In the genomic region with DNA sequence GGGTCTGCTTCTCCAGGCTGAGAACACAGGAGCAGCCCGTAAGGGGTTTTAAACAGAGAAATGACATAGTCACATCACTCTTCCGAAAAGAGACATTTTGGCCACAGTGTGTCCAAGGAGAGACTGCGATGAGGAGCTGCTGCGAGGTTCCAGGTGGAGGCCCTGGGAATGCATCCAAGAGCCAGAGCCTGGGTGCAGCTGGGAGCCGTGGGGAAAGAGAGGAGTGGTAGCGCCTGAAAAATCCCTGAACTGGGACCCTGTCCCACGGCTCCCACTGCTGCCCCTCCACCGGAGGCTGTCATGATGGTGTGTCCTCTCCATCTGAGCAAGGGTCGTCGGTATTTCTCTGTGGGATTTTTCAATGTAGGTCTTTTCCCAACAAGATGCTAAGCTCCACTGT, we compare ENCODE assay signal across 16 cellular contexts.
A peak's percentile ranks its signal among the peaks of the same experiment; 100 is the strongest.
DNase-seq lines count a peak whose midpoint lies in the region; TF ChIP-seq lines count a peak whose summit lies in the region.
"Had no signal": no experiment of that assay in that cellular context is flagged by ENCODE, and none has a peak within 500 bp of the region (broad histone marks: within the 10 kb centered on the region; RNA-seq: fewer than 3 reads in every experiment).

No MANE protein-coding gene starts in this region.

- H3K4me3 ChIP-seq in lower leg skin (ENCODE audit: low read depth, poor library complexity, severe bottlenecking): no peak overlapping the region
- no peak overlapping the region for H3K4me3 ChIP-seq in stomach
- H3K4me3 ChIP-seq: BLaER1 treated with 17β-estradiol and CSF1 and Interleukin-3, amounts not matched to agents 10 nM and 100 nM had no signal

- no peaks in the 10 kb centered on the region for H3K36me3 Mint-ChIP-seq in activated CD4-positive, alpha-beta memory T cell treated with anti-CD3 and anti-CD28 coated beads for 36 hours

- TF ChIP-seq POLR2A in lower leg skin (IDR thresholded peaks at IDR 0.05) (no peak), stomach (IDR thresholded peaks at IDR 0.05) (no peak)

- H3K4me1 Mint-ChIP-seq in activated CD4-positive, alpha-beta memory T cell treated with anti-CD3 and anti-CD28 coated beads for 36 hours (ENCODE audit: low read depth): peaks cover 11% of the 10 kb centered on the region

- H3K9me3 Mint-ChIP-seq in activated CD4-positive, alpha-beta memory T cell treated with anti-CD3 and anti-CD28 coated beads for 36 hours: no peaks in the 10 kb centered on the region

- DNase-seq in G401 (ENCODE audit: low spot score) (peak; percentile 63), cerebellar cortex (ENCODE audit: low spot score) (peak; percentile 58), lower leg skin (ENCODE audit: low spot score in 2 of 2) (peak; percentile 4 to 76), stomach (peak; percentile 14), NCI-H446 (lab: John Stamatoyannopoulos, UW) (no peak), COLO668 (lab: John Stamatoyannopoulos, UW; ENCODE audit: unreplicated experiment) (no peak)
- DNase-seq in activated CD4-positive, alpha-beta memory T cell treated with anti-CD3 and anti-CD28 coated beads for 36 hours: no peak
- DNase-seq: CD8-positive, alpha-beta memory T cell; KBM-7; NCI-H1105 treated with DMSO at 0.1 percent for 48 hours; NCI-H1694; NCI-H2081 treated with DMSO at 0.1 percent for 48 hours; NCI-H510A treated with DMSO at 0.1 percent for 48 hours; NCI-H774; SHP77 treated with DMSO at 0.1 percent for 48 hours had no signal

- no peak overlapping the region for H3K27ac ChIP-seq in stomach
- H3K27ac ChIP-seq: BLaER1 treated with 17β-estradiol and CSF1 and Interleukin-3, amounts not matched to agents 10 nM and 100 nM had no signal

- POLR2A ChIA-PET in activated CD4-positive, alpha-beta memory T cell treated with anti-CD3 and anti-CD28 coated beads for 36 hours (lab: Charles Lee): no interaction called here

- H3K4me1 ChIP-seq in stomach: peaks cover 0 to 6% (median 0%) of the 10 kb centered on the region in 4 donors

- CTCF ChIA-PET in activated CD4-positive, alpha-beta memory T cell treated with anti-CD3 and anti-CD28 coated beads for 36 hours (lab: Charles Lee): no interaction called here

- in situ Hi-C loops in G401 (cut with HindIII; ENCODE audit: low sequenced_read_pairs): no loop called here

- no peaks in the 10 kb centered on the region for H3K27me3 Mint-ChIP-seq in activated CD4-positive, alpha-beta memory T cell treated with anti-CD3 and anti-CD28 coated beads for 36 hours

- WGBS in lower leg skin, 2 donors: 86 to 92% methylated on average over 10 of the region's 10 CpGs
- WGBS in stomach, 5 donors: 71 to 89% (median 86%) methylated on average over 9 to 10 of the region's 10 CpGs

- intact Hi-C loops in lower leg skin (cut with DNase I; ENCODE audit: low total_unique reads): no loop called here
- intact Hi-C loops in stomach (cut with DNase I; ENCODE audit: low total_unique reads): no loop called here
- intact Hi-C loops in activated CD4-positive, alpha-beta memory T cell treated with anti-CD3 and anti-CD28 coated beads for 36 hours (cut with micrococcal nuclease): no loop called here

- no peak overlapping the region for H3K27ac Mint-ChIP-seq in activated CD4-positive, alpha-beta memory T cell treated with anti-CD3 and anti-CD28 coated beads for 36 hours

- H3K9me3 ChIP-seq in stomach: no peaks in the 10 kb centered on the region
- H3K9me3 ChIP-seq: BLaER1 treated with 17β-estradiol and CSF1 and Interleukin-3, amounts not matched to agents 10 nM and 100 nM had no signal

- H3K27me3 ChIP-seq in stomach: peaks cover 0 to 16% (median 0%) of the 10 kb centered on the region in 3 donors
- H3K27me3 ChIP-seq: BLaER1 treated with 17β-estradiol and CSF1 and Interleukin-3, amounts not matched to agents 10 nM and 100 nM had no signal

- no peak overlapping the region for H3K4me3 Mint-ChIP-seq in activated CD4-positive, alpha-beta memory T cell treated with anti-CD3 and anti-CD28 coated beads for 36 hours

- no peak for TF ChIP-seq EP300 in stomach (IDR thresholded peaks at IDR 0.05)

- TF ChIP-seq CTCF in lower leg skin (IDR thresholded peaks at IDR 0.05) (no peak), stomach (IDR thresholded peaks at IDR 0.05) (no peak)

- no peaks in the 10 kb centered on the region for H3K36me3 ChIP-seq in stomach
- H3K36me3 ChIP-seq: BLaER1 treated with 17β-estradiol and CSF1 and Interleukin-3, amounts not matched to agents 10 nM and 100 nM had no signal

Comparison
In these comparisons a context has a peak if more than half of its experiments do, and no peak if none do; other contexts are left out.
1. DNase-seq: peak in G401 (single experiment), cerebellar cortex (single experiment), lower leg skin (2 of 2) and stomach (single experiment); none in NCI-H446 (0 of 2), COLO668 (single experiment) and activated CD4-positive, alpha-beta memory T cell treated with anti-CD3 and anti-CD28 coated beads for 36 hours (single experiment).